In the genomic region with DNA sequence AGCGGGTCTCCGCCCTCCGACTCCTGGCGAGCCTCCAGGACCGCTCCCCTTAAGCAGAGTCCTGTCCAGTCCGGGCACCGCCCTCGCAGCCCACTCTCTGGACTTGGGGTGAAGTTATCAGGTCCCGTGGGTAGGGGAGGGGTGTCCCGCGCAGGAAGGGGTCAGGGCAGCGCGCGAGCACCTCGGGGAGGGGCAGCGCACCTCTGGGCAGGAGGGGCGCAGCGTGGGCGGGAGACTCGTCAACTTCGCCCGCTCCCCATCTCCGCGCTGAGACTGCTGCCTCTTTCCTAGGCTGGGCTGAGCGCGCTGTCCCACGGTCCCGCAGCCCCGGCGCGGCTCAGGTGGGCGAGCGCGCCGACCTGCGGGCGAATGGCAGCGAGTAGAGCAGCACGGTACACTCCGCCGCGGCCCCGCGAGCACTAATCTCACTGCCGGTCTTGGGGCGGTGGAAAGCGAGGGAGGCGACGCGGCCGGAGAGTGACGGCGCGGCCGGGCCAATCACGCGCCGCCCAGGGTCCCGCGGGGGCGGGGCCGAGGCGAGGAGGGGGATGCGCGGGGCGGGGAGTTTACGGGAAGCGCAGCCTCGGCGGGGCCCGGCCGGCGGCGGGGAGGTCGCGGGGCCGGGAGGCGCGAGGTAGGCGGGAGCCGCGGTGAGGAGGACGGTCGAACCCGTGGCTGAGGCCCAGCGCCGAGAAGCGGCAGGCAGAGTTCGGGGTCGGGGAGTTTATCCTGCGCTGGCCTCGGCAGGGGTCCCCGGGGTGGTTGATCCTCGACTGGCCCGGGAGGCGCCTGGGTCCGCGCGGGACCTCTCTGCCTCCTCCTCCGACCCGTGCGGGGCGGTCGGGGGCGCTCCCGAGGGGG, we compare ENCODE assay signal across 8 cellular contexts. TPM values are rescaled to one million over a fixed set of nuclear protein-coding genes. Genes with fewer than 3 reads are reported as not detected.
DNase-seq lines count a peak whose midpoint lies in the region; ATAC-seq and TF ChIP-seq lines count a peak whose summit lies in the region.

MAN1A1 (minus strand) TSS at position 421 of the 861 bp plus-strand sequence. CDS start 696 bp downstream, outside the sequence.

- peak within 1 kb of the TSS; percentile 88 for H3K4me3 Mint-ChIP-seq in neural crest cell

- H3K36me3 ChIP-seq in RWPE2 (ENCODE audit: low read depth) (no peaks in the 10 kb centered on the region), stomach smooth muscle (ENCODE audit: control insufficient read depth in 2 of 2, insufficient read depth in 2 of 2, low read length in 2 of 2) (no peaks in the 10 kb centered on the region)

- H3K9me3 ChIP-seq in RWPE2 (ENCODE audit: severe bottlenecking) (no peaks in the 10 kb centered on the region), stomach smooth muscle (ENCODE audit: control insufficient read depth in 2 of 2, low read length in 2 of 2) (no peaks in the 10 kb centered on the region)

- H3K4me3 ChIP-seq in RWPE2 (ENCODE audit: severe bottlenecking) (peak within 1 kb of the TSS; percentile 44), stomach smooth muscle (ENCODE audit: low read length in 2 of 2) (peak within 1 kb of the TSS; percentile 90 to 92)

- TF ChIP-seq CTCF in RWPE2 (IDR thresholded peaks at IDR 0.05; ENCODE audit: poor library complexity, severe bottlenecking) (no peak), neural crest cell (conservative IDR thresholded peaks at IDR 0.05) (no peak)

- no peak within 1 kb of the TSS for H3K27ac Mint-ChIP-seq in neural crest cell (ENCODE audit: unreplicated experiment)

- DNase-seq in DMS53 treated with DMSO at 0.1 percent for 48 hours (lab: John Stamatoyannopoulos, UW; ENCODE audit: unreplicated experiment) (peak; percentile 16), HuH-7 (ENCODE audit: low spot score) (peak; percentile 98), RWPE2 (ENCODE audit: low spot score) (peak; percentile 55), fibroblast of the conjunctiva (ENCODE audit: low read depth) (peak; percentile 70), neural crest cell (ENCODE audit: low read depth, low spot score) (peak; percentile 86)
- peak; percentile 85 for DNase-seq in activated effector memory CD4-positive, alpha-beta T cell treated with Interleukin-2 at 50 U/mL for 16 hours

- peak within 1 kb of the TSS; percentile 88 to 95 for H3K9ac ChIP-seq in stomach smooth muscle (ENCODE audit: low read length in 2 of 2)

- ATAC-seq in GM21526 (IDR thresholded peaks at IDR 0.05; ENCODE audit: low FRiP score, unreplicated experiment) (peak; percentile 77), RWPE2 (ENCODE audit: low read depth) (peak; percentile 87)

- no peaks in the 10 kb centered on the region for H3K4me1 ChIP-seq in RWPE2 (ENCODE audit: insufficient read depth, poor library complexity, severe bottlenecking)
- peaks cover 11% of the 10 kb centered on the region for H3K4me1 ChIP-seq in stomach smooth muscle (ENCODE audit: control insufficient read depth, insufficient read depth, low read length)

- no peaks in the 10 kb centered on the region for H3K36me3 Mint-ChIP-seq in neural crest cell (ENCODE audit: low read depth)

- H3K4me1 Mint-ChIP-seq in neural crest cell: peaks cover 10% of the 10 kb centered on the region

- H3K27me3 ChIP-seq in RWPE2 (ENCODE audit: insufficient read depth, poor library complexity, severe bottlenecking) (peaks cover 54% of the 10 kb centered on the region), stomach smooth muscle (ENCODE audit: control insufficient read depth in 1 of 2, insufficient read depth in 2 of 2, low read length in 2 of 2) (no peaks in the 10 kb centered on the region)

- peaks cover 64% of the 10 kb centered on the region for H3K27me3 Mint-ChIP-seq in neural crest cell (ENCODE audit: low read depth)

- H3K27ac ChIP-seq in RWPE2 (ENCODE audit: poor library complexity, severe bottlenecking) (no peak within 1 kb of the TSS), stomach smooth muscle (ENCODE audit: low read length) (peak within 1 kb of the TSS; percentile 92)

- H3K9me3 Mint-ChIP-seq in neural crest cell: no peaks in the 10 kb centered on the region

RNA-seq across cellular contexts. Expression of gene MAN1A1, which starts in this region (rescaled TPM):
- 3.0 and 3.3 TPM in 2 replicates for total RNA-seq in neural crest cell

Comparison
In these comparisons a context has a peak if more than half of its experiments do, and no peak if none do; other contexts are left out.
1. DNase-seq: peak in every context shown above with its lines; median percentile 98 in HuH-7; 86 in neural crest cell; 85 in activated effector memory CD4-positive, alpha-beta T cell treated with Interleukin-2 at 50 U/mL for 16 hours; 70 in fibroblast of the conjunctiva; 55 in RWPE2; 16 in DMS53 treated with DMSO at 0.1 percent for 48 hours.